In genomic region chr5:33994845-33995244, GRCh38 we compare ENCODE assay signal across 12 cellular contexts. TPM values are rescaled to one million over a fixed set of nuclear protein-coding genes. Genes with fewer than 3 reads are reported as not detected.
A peak's percentile ranks its signal among the peaks of the same experiment; 100 is the strongest.
DNase-seq lines count a peak whose midpoint lies in the region; ATAC-seq and TF ChIP-seq lines count a peak whose summit lies in the region.
"Had no signal": no experiment of that assay in that cellular context is flagged by ENCODE, and none has a peak within 500 bp of the region (broad histone marks: within the 10 kb centered on the region; RNA-seq: fewer than 3 reads in every experiment).

No MANE protein-coding gene starts in this region.

- H3K9me3 Mint-ChIP-seq in activated naive CD8-positive, alpha-beta T cell treated with anti-CD3 and anti-CD28 coated beads, Interleukin-2, amount 50 U/mL, for 24 hours, result no peaks in the 10 kb centered on the region
- no peaks in the 10 kb centered on the region for H3K9me3 Mint-ChIP-seq in type B pancreatic cell

- peak overlapping the region; percentile 10 for H3K27ac Mint-ChIP-seq in activated naive CD8-positive, alpha-beta T cell treated with anti-CD3 and anti-CD28 coated beads, Interleukin-2, amount 50 U/mL, for 24 hours
- no peak overlapping the region for H3K27ac Mint-ChIP-seq in type B pancreatic cell
- H3K27ac Mint-ChIP-seq: progenitor cell of endocrine pancreas had no signal

- ATAC-seq in activated naive CD8-positive, alpha-beta T cell treated with anti-CD3 and anti-CD28 coated beads, Interleukin-2, amount 50 U/mL, for 24 hours, result peak; percentile 56
- ATAC-seq in activated CD4-positive, CD25-positive, alpha-beta regulatory T cell treated with anti-CD3 and anti-CD28 coated beads, Interleukin-2, amount 50 U/mL, for 24 hours, result no peak

- no peak for TF ChIP-seq CTCF in type B pancreatic cell (conservative IDR thresholded peaks at IDR 0.05)

- no peak overlapping the region for H3K4me3 Mint-ChIP-seq in activated naive CD8-positive, alpha-beta T cell treated with anti-CD3 and anti-CD28 coated beads, Interleukin-2, amount 50 U/mL, for 24 hours
- H3K4me3 Mint-ChIP-seq in type B pancreatic cell, result no peak overlapping the region

- no peaks in the 10 kb centered on the region for H3K27me3 Mint-ChIP-seq in activated naive CD8-positive, alpha-beta T cell treated with anti-CD3 and anti-CD28 coated beads, Interleukin-2, amount 50 U/mL, for 24 hours
- H3K27me3 Mint-ChIP-seq in type B pancreatic cell, result no peaks in the 10 kb centered on the region
- H3K27me3 Mint-ChIP-seq: progenitor cell of endocrine pancreas had no signal

- DNase-seq in GM04504 (ENCODE audit: low read depth), result peak; percentile 64
- peak; percentile 15 for DNase-seq in HT-29 (ENCODE audit: low spot score)
- no peak for DNase-seq in activated naive CD8-positive, alpha-beta T cell treated with anti-CD3 and anti-CD28 coated beads, Interleukin-2, amount 50 U/mL, for 24 hours
- peak; percentile 11 for DNase-seq in kidney glomerular epithelial cell (lab: John Stamatoyannopoulos, UW)
- DNase-seq in type B pancreatic cell (ENCODE audit: extremely low spot score, unreplicated experiment), result no peak
- no peak for DNase-seq in NCI-H774 (lab: John Stamatoyannopoulos, UW)
- no peak for DNase-seq in NCI-H2171 (lab: John Stamatoyannopoulos, UW)
- DNase-seq: effector memory CD4-positive, alpha-beta T cell; NCI-H510A treated with DMSO at 0.1 percent for 48 hours had no signal

- H3K36me3 Mint-ChIP-seq in activated naive CD8-positive, alpha-beta T cell treated with anti-CD3 and anti-CD28 coated beads, Interleukin-2, amount 50 U/mL, for 24 hours (ENCODE audit: low read depth), result peaks cover 2% of the 10 kb centered on the region
- H3K36me3 Mint-ChIP-seq in type B pancreatic cell, result peaks cover 14% of the 10 kb centered on the region

- H3K4me1 Mint-ChIP-seq in activated naive CD8-positive, alpha-beta T cell treated with anti-CD3 and anti-CD28 coated beads, Interleukin-2, amount 50 U/mL, for 24 hours, result peaks cover 6% of the 10 kb centered on the region
- peaks cover 19% of the 10 kb centered on the region for H3K4me1 Mint-ChIP-seq in type B pancreatic cell (ENCODE audit: unreplicated experiment)

RNA-seq across cellular contexts. Expression of gene SLC45A2, which starts 10.4 kb away (rescaled TPM):
- total RNA-seq in HT-29 (2014; rRNA removed; shearing (Covaris generic)), result not detected in 2 replicates
- total RNA-seq in type B pancreatic cell (ENCODE audit: low replicate concordance), result 0.62 and 2.1 TPM in 2 replicates

RNA-seq across cellular contexts. Expression of gene AMACR, which starts 13.0 kb away (rescaled TPM):
- total RNA-seq in HT-29 (2014; rRNA removed; shearing (Covaris generic)), result 11.0 and 13.6 TPM in 2 replicates
- 30.7 and 35.1 TPM in 2 replicates for total RNA-seq in type B pancreatic cell (ENCODE audit: low replicate concordance)

RNA-seq across cellular contexts. Expression of gene C1QTNF3, which starts 48.2 kb away (rescaled TPM):
- total RNA-seq in HT-29 (2014; rRNA removed; shearing (Covaris generic)), result 2.7 and 2.9 TPM in 2 replicates
- total RNA-seq in type B pancreatic cell (ENCODE audit: low replicate concordance), result 3.2 and 5.1 TPM in 2 replicates

RNA-seq across cellular contexts. Expression of gene RXFP3, which starts 58.7 kb away (rescaled TPM):
- not detected in 2 replicates for total RNA-seq in HT-29 (2014; rRNA removed; shearing (Covaris generic))
- total RNA-seq in type B pancreatic cell (ENCODE audit: low replicate concordance), result 0.31 TPM in 1 of 2 replicates, not detected in the other
- total RNA-seq: progenitor cell of endocrine pancreas; T-helper 2 cell treated with Interferon-gamma antibody and Interleukin-4, amounts not matched to agents 100 ng/mL and 5 ng/mL, for 36 hours had no signal

Comparison
In these comparisons a context has a peak if more than half of its experiments do, and no peak if none do; other contexts are left out.
1. DNase-seq: peak in GM04504 (single experiment), HT-29 (single experiment) and kidney glomerular epithelial cell (single experiment); none in activated naive CD8-positive, alpha-beta T cell treated with anti-CD3 and anti-CD28 coated beads, Interleukin-2, amount 50 U/mL, for 24 hours (single experiment), type B pancreatic cell (single experiment), NCI-H774 (single experiment) and NCI-H2171 (single experiment).